In the genomic region with DNA sequence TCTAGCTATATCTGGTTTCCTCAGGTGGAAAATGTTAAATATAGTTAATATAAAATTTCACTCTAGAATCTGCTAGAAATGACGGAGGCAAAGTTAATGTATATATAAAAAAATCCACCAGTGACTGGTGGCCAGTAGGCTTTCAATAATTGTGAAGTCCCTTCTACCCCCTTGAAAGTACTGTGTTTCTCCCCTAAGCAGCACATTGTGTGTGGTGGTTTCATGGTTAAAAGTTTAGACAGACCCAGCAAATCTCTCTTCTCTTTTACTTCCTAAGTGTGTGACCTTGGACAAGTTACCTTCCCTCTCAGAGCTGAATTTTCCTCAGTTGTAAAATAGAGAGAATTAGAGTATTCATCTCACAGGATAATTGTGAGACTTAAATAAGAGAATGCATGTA, we compare ENCODE assay signal across 13 cellular contexts. TPM values are rescaled to one million over a fixed set of nuclear protein-coding genes. Genes with fewer than 3 reads are reported as not detected.
A peak's percentile ranks its signal among the peaks of the same experiment; 100 is the strongest.
DNase-seq lines count a peak whose midpoint lies in the region; ATAC-seq and TF ChIP-seq lines count a peak whose summit lies in the region.
"Had no signal": no experiment of that assay in that cellular context is flagged by ENCODE, and none has a peak within 500 bp of the region (broad histone marks: within the 10 kb centered on the region; RNA-seq: fewer than 3 reads in every experiment).

No MANE protein-coding gene starts in this region.

- intact Hi-C loops in ascending aorta (cut with DNase I), result loop anchor here (5.0 kb wide), 1 partner anchor 566 kb away; no protein-coding TSS in a partner anchor

- no peak overlapping the region for H3K9ac ChIP-seq in rectal smooth muscle tissue (ENCODE audit: low read length)

- WGBS in upper lobe of left lung, 2 donors, result 62 to 78% methylated on average over 1 of the region's 1 CpG

- no peak for TF ChIP-seq POLR2A in upper lobe of left lung (IDR thresholded peaks at IDR 0.05)

- H3K27me3 ChIP-seq in ascending aorta (no peaks in the 10 kb centered on the region), rectal smooth muscle tissue (ENCODE audit: control insufficient read depth, insufficient read depth, low read length) (no peaks in the 10 kb centered on the region), upper lobe of left lung (no peaks in the 10 kb centered on the region)

- DNase-seq in ascending aorta (ENCODE audit: low spot score in 2 of 2), result no peak
- DNase-seq in upper lobe of left lung, result no peak
- DNase-seq in NCI-H187 (lab: John Stamatoyannopoulos, UW), result no peak
- no peak for DNase-seq in GOT3 (lab: John Stamatoyannopoulos, UW)
- DNase-seq in activated gamma-delta T cell treated with Interleukin-2 at 50 U/mL for 16 hours, result no peak
- DNase-seq: activated B cell treated with CpG ODN at 0.5 μM for 24 hours; dermis blood vessel endothelial cell; NCI-H1105; NCI-H446; stimulated activated CD4-positive, alpha-beta T cell treated with anti-CD3 and anti-CD28 coated beads, Interleukin-1b, Interleukin-23, amount 100 ng/mL, for 48 hours had no signal

- TF ChIP-seq CTCF in ascending aorta (IDR thresholded peaks at IDR 0.05) (no peak), upper lobe of left lung (IDR thresholded peaks at IDR 0.05) (no peak)

- H3K4me1 ChIP-seq in ascending aorta (no peaks in the 10 kb centered on the region), rectal smooth muscle tissue (ENCODE audit: control insufficient read depth, insufficient read depth, low read length) (no peaks in the 10 kb centered on the region), upper lobe of left lung (no peaks in the 10 kb centered on the region)

- H3K27ac ChIP-seq in ascending aorta, result peak overlapping the region; percentile 42 to 70
- H3K27ac ChIP-seq in rectal smooth muscle tissue (ENCODE audit: low read depth, low read length), result peak overlapping the region; percentile 73
- no peak overlapping the region for H3K27ac ChIP-seq in upper lobe of left lung

- no peaks in the 10 kb centered on the region for H3K9me3 ChIP-seq in ascending aorta
- H3K9me3 ChIP-seq in upper lobe of left lung, result no peaks in the 10 kb centered on the region

- peak overlapping the region in 1 of 2 donors; percentile 65 for H3K4me3 ChIP-seq in ascending aorta
- H3K4me3 ChIP-seq in rectal smooth muscle tissue (ENCODE audit: low read length), result peak overlapping the region; percentile 72
- no peak overlapping the region for H3K4me3 ChIP-seq in upper lobe of left lung

- H3K36me3 ChIP-seq in ascending aorta (no peaks in the 10 kb centered on the region), rectal smooth muscle tissue (ENCODE audit: control insufficient read depth, insufficient read depth, low read length) (no peaks in the 10 kb centered on the region), upper lobe of left lung (no peaks in the 10 kb centered on the region)

- ATAC-seq in GM19023 (IDR thresholded peaks at IDR 0.05; ENCODE audit: unreplicated experiment) (peak; percentile 45), HG02870 (IDR thresholded peaks at IDR 0.05; ENCODE audit: unreplicated experiment) (peak; percentile 45), upper lobe of left lung (ENCODE audit: low FRiP score in 2 of 2) (no peak)

- TF ChIP-seq EP300 in upper lobe of left lung (IDR thresholded peaks at IDR 0.05), result no peak

RNA-seq across cellular contexts. Expression of a gene that starts 0.6 kb away (rescaled TPM):
- 38.8 TPM for total RNA-seq in ascending aorta
- total RNA-seq in upper lobe of left lung, result 10 to 100 TPM in 2 of 6 donors, 1 to 10 TPM in 4; 2.1 to 12.2 (median 6.6) TPM
- total RNA-seq: activated B cell treated with CpG ODN at 0.5 μM for 24 hours had no signal

Comparison
In these comparisons a context has a peak if more than half of its experiments do, and no peak if none do; other contexts are left out.
1. ATAC-seq: peak in GM19023 (single experiment) and HG02870 (single experiment); none in upper lobe of left lung (0 of 2).
2. H3K27ac ChIP-seq: peak in ascending aorta (2 of 2) and rectal smooth muscle tissue (single experiment); none in upper lobe of left lung (0 of 4).